ENCODE assay signal across 8 cellular contexts in genomic region chr14:52791204-52792096, GRCh38. TPM values are rescaled to one million over a fixed set of nuclear protein-coding genes. Genes with fewer than 3 reads are reported as not detected.
DNase-seq lines count a peak whose midpoint lies in the region; FAIRE-seq and TF ChIP-seq lines count a peak whose summit lies in the region.

TSS of gene GNPNAT1 (minus strand) at chr14:52791607. CDS start at chr14:52784650, 6,957 bp downstream.

- peak within 1 kb of the TSS; percentile 96 for H3K18ac ChIP-seq in neuronal stem cell (ENCODE audit: low read length)

- peak within 1 kb of the TSS; percentile 99 for H3K4me2 ChIP-seq in neuronal stem cell (ENCODE audit: insufficient read depth, low read length, poor library complexity, severe bottlenecking)

- peak within 1 kb of the TSS; percentile 99 for H2BK15ac ChIP-seq in neuronal stem cell (ENCODE audit: low read length)

- peaks cover under 1% of the 10 kb centered on the region for H3K9me3 Mint-ChIP-seq in activated naive CD4-positive, alpha-beta T cell treated with anti-CD3 and anti-CD28 coated beads for 36 hours

- H2BK12ac ChIP-seq in neuronal stem cell (ENCODE audit: low read length): no peak within 1 kb of the TSS

- H3K4me1 ChIP-seq in neuronal stem cell (ENCODE audit: control insufficient read depth in 2 of 2, insufficient read depth in 1 of 2, low read depth in 1 of 2, low read length in 2 of 2) (peaks cover 2 to 5% of the 10 kb centered on the region in 2 donors), subcutaneous abdominal adipose tissue (ENCODE audit: control insufficient read depth in 5 of 5, insufficient read depth in 5 of 5, low read length in 5 of 5) (peaks cover 2 to 22% (median 19%) of the 10 kb centered on the region in 5 donors)

- H3K27ac ChIP-seq in neuronal stem cell (replicated peaks; ENCODE audit: low read length) (peak within 1 kb of the TSS; percentile 83), subcutaneous abdominal adipose tissue (ENCODE audit: low read depth, low read length) (peak within 1 kb of the TSS; percentile 80)

- peak within 1 kb of the TSS; percentile 94 for H3K4me3 Mint-ChIP-seq in activated naive CD4-positive, alpha-beta T cell treated with anti-CD3 and anti-CD28 coated beads for 36 hours

- intact Hi-C loops in activated naive CD4-positive, alpha-beta T cell treated with anti-CD3 and anti-CD28 coated beads for 36 hours (cut with micrococcal nuclease): loop anchor here (1.0 to 5.0 kb wide), 7 partner anchors 49 to 924 kb away; partner anchors contain the start of genes GPR137C, PSMC6, STYX and TXNDC16

- no peaks in the 10 kb centered on the region for H3K36me3 ChIP-seq in neuronal stem cell (replicated peaks in 1 of 2; ENCODE audit: control insufficient read depth in 2 of 2, insufficient read depth in 2 of 2, low read length in 2 of 2)
- H3K36me3 ChIP-seq in subcutaneous abdominal adipose tissue (ENCODE audit: control insufficient read depth in 5 of 5, insufficient read depth in 5 of 5, low read length in 5 of 5): no peaks in the 10 kb centered on the region

- H2AFZ ChIP-seq in neuronal stem cell (ENCODE audit: low read length): peak within 1 kb of the TSS; percentile 97

- no CpG with 5 or more reads among the region's 75 CpGs for WGBS in neuronal stem cell (ENCODE audit: extremely low coverage in 2 of 2, insufficient read length in 2 of 2, insufficient replicate concordance in 1 of 2), 2 donors

- peak within 1 kb of the TSS; percentile 66 for H3K27ac Mint-ChIP-seq in activated naive CD4-positive, alpha-beta T cell treated with anti-CD3 and anti-CD28 coated beads for 36 hours

- CTCF ChIA-PET in HEK293T (lab: Yijun Ruan, JAX): interaction anchor here (0.5 kb wide), 1 partner anchor 1772 kb away, joined by 3 read pairs; no protein-coding TSS in a partner anchor
- CTCF ChIA-PET in activated naive CD4-positive, alpha-beta T cell treated with anti-CD3 and anti-CD28 coated beads for 36 hours (lab: Charles Lee): no interaction called here

- H3K4me3 ChIP-seq in neuronal stem cell (ENCODE audit: low read length in 2 of 2) (peak within 1 kb of the TSS; percentile 63 to 95), subcutaneous abdominal adipose tissue (ENCODE audit: low read depth in 1 of 5, low read length in 5 of 5) (peak within 1 kb of the TSS; percentile 75 to 86 (median 84))

- peak within 1 kb of the TSS; percentile 92 for H4K8ac ChIP-seq in neuronal stem cell (ENCODE audit: low read depth, low read length)

- DNase-seq in GM03348 (ENCODE audit: low spot score): peak; percentile 96
- peak; percentile 94 for DNase-seq in HEK293T (ENCODE audit: extremely low spot score)
- peak; percentile 83 for DNase-seq in MV-4-11 (lab: John Stamatoyannopoulos, UW)
- DNase-seq in SK-N-DZ (ENCODE audit: low spot score): peak; percentile 85
- DNase-seq in activated naive CD4-positive, alpha-beta T cell treated with anti-CD3 and anti-CD28 coated beads for 36 hours: peak; percentile 85
- peak; percentile 87 to 91 for DNase-seq in frontal cortex (ENCODE audit: low spot score in 2 of 2)
- DNase-seq in neuronal stem cell (ENCODE audit: low spot score): peak; percentile 81

- peak within 1 kb of the TSS; percentile 81 for H2BK120ac ChIP-seq in neuronal stem cell (ENCODE audit: low read depth, low read length)

- H3K9me3 ChIP-seq in neuronal stem cell (replicated peaks in 1 of 2; ENCODE audit: control insufficient read depth in 2 of 2, insufficient read depth in 1 of 2, low read depth in 1 of 2, low read length in 2 of 2) (no peaks in the 10 kb centered on the region), subcutaneous abdominal adipose tissue (ENCODE audit: control insufficient read depth in 5 of 5, low read length in 5 of 5) (no peaks in the 10 kb centered on the region)

- peak within 1 kb of the TSS; percentile 99 for H3K23ac ChIP-seq in neuronal stem cell (ENCODE audit: low read depth, low read length, poor library complexity)

- no peak within 1 kb of the TSS for H4K91ac ChIP-seq in neuronal stem cell (ENCODE audit: low read depth, low read length, poor library complexity)

- peak within 1 kb of the TSS; percentile 89 for H3K14ac ChIP-seq in neuronal stem cell (ENCODE audit: low read length)

- POLR2A ChIA-PET in HEK293T (lab: Yijun Ruan, JAX): interaction anchor here (0.8 to 2.3 kb wide), 8 partner anchors 8 to 239 kb away, joined by 3 to 6 read pairs (median 4); partner anchors contain the start of genes ERO1A, GPR137C, STYX and TXNDC16

- H3K36me3 Mint-ChIP-seq in activated naive CD4-positive, alpha-beta T cell treated with anti-CD3 and anti-CD28 coated beads for 36 hours (ENCODE audit: low read depth): peaks cover 3% of the 10 kb centered on the region

- FAIRE-seq in frontal cortex (lab: Jason Lieb, UNC): no peak

- H2AK5ac ChIP-seq in neuronal stem cell (ENCODE audit: low read depth, low read length): peak within 1 kb of the TSS; percentile 61

- peak within 1 kb of the TSS; percentile 82 for H2BK5ac ChIP-seq in neuronal stem cell (ENCODE audit: low read length)

- peaks cover 29% of the 10 kb centered on the region for H3K4me1 Mint-ChIP-seq in activated naive CD4-positive, alpha-beta T cell treated with anti-CD3 and anti-CD28 coated beads for 36 hours (ENCODE audit: low read depth)

- no peaks in the 10 kb centered on the region for H3K79me1 ChIP-seq in neuronal stem cell (ENCODE audit: low read depth, low read length)

- no peak within 1 kb of the TSS for H3K4ac ChIP-seq in neuronal stem cell (ENCODE audit: low read length)

- H3K27me3 Mint-ChIP-seq in activated naive CD4-positive, alpha-beta T cell treated with anti-CD3 and anti-CD28 coated beads for 36 hours (ENCODE audit: low read depth): no peaks in the 10 kb centered on the region

- H3K27me3 ChIP-seq in neuronal stem cell (ENCODE audit: control insufficient read depth in 3 of 3, insufficient read depth in 3 of 3, low read depth in 1 of 3, low read length in 3 of 3) (no peaks in the 10 kb centered on the region), subcutaneous abdominal adipose tissue (ENCODE audit: control insufficient read depth in 5 of 5, insufficient read depth in 4 of 5, low read length in 5 of 5) (no peaks in the 10 kb centered on the region)

- H3K9ac ChIP-seq in neuronal stem cell (ENCODE audit: low read depth, low read length, poor library complexity): peak within 1 kb of the TSS; percentile 92
- peak within 1 kb of the TSS; percentile 72 to 86 (median 74) for H3K9ac ChIP-seq in subcutaneous abdominal adipose tissue (ENCODE audit: low read length in 5 of 5)

TF ChIP-seq in HEK293T, 16 proteins besides CTCF, POLR2A, EP300 and RAD21:
- TF ChIP-seq CTBP1 (IDR thresholded peaks at IDR 0.05; ENCODE audit: borderline replicate concordance) (peak; percentile 47; the same call in 1 of the 2 replicates), PKNOX1 (IDR thresholded peaks at IDR 0.05) (peak; percentile 29; the same call in 1 of the 2 replicates), HDGF (IDR thresholded peaks at IDR 0.05; ENCODE audit: borderline replicate concordance) (no peak), L3MBTL2 (conservative IDR thresholded peaks at IDR 0.05) (peak; percentile 90)

RNA-seq across cellular contexts. Expression of gene GNPNAT1, which starts in this region (rescaled TPM):
- polyA plus RNA-seq in SK-N-DZ (2014; cell fraction: cytosol; rRNA removed): 17.9 and 18.1 TPM in 2 replicates
- polyA plus RNA-seq in SK-N-DZ (2014; cell fraction: nucleus; rRNA removed): 7.0 and 9.0 TPM in 2 replicates
- total RNA-seq in activated naive CD4-positive, alpha-beta T cell treated with anti-CD3 and anti-CD28 coated beads for 36 hours: 10 to 100 TPM; 26.1 to 26.9 TPM
- 30.6 TPM for total RNA-seq in frontal cortex
- polyA plus RNA-seq in neuronal stem cell (2013, experiment 1 of 2): 28.3 TPM
- 26.1 TPM for polyA plus RNA-seq in neuronal stem cell (2013, experiment 2 of 2)

Comparison
In these comparisons a context has a peak if more than half of its experiments do, and no peak if none do; other contexts are left out.
1. Peak in every context shown above with its lines: DNase-seq, H3K4me3 ChIP-seq and H3K27ac ChIP-seq.